In genomic region chr22:50691521-50691920, GRCh38 we compare ENCODE assay signal across 8 cellular contexts. TPM values are rescaled to one million over a fixed set of nuclear protein-coding genes. Genes with fewer than 3 reads are reported as not detected.
DNase-seq lines count a peak whose midpoint lies in the region; TF ChIP-seq lines count a peak whose summit lies in the region.

No MANE protein-coding gene starts in this region.

- H3K4me1 Mint-ChIP-seq in CD8-positive, alpha-beta memory T cell: no peaks in the 10 kb centered on the region
- H3K4me1 Mint-ChIP-seq in H9: peaks cover 2 to 6% of the 10 kb centered on the region in 2 experiments; a peak in 3 of 4 replicates

- no peak overlapping the region for H3K4me3 ChIP-seq in CD8-positive, alpha-beta memory T cell (ENCODE audit: low read length)
- H3K4me3 ChIP-seq in epithelial cell of esophagus (ENCODE audit: low read length): no peak overlapping the region

- no peak overlapping the region for H3K4me3 Mint-ChIP-seq in CD8-positive, alpha-beta memory T cell
- H3K4me3 Mint-ChIP-seq in H9: no peak overlapping the region

- H3K79me1 ChIP-seq in H9 (ENCODE audit: insufficient read depth, low read depth, low read length, poor library complexity, severe bottlenecking): no peaks in the 10 kb centered on the region

- peak; percentile 79 for TF ChIP-seq CTCF in H9 (conservative IDR thresholded peaks at IDR 0.05)
- peak; percentile 67 for TF ChIP-seq CTCF in epithelial cell of esophagus (IDR thresholded peaks at IDR 0.05; ENCODE audit: insufficient read depth, low read depth, low read length, missing control alignments)

- H3K36me3 Mint-ChIP-seq in CD8-positive, alpha-beta memory T cell: peaks cover 0 to 1% (median 0%) of the 10 kb centered on the region in 3 donors
- H3K36me3 Mint-ChIP-seq in H9 (ENCODE audit: insufficient read depth in 1 of 3, low read depth in 3 of 3): peaks cover 2 to 13% (median 8%) of the 10 kb centered on the region in 3 experiments; a peak in 6 of 7 replicates

- POLR2A ChIA-PET in CD8-positive, alpha-beta memory T cell (lab: Charles Lee): no interaction called here

- H4K91ac ChIP-seq in H9 (ENCODE audit: insufficient read length, low read depth, low read length): no peak overlapping the region

- H2BK120ac ChIP-seq in H9 (ENCODE audit: low read depth, low read length, poor library complexity, severe bottlenecking): no peak overlapping the region

- no peak overlapping the region for H2BK20ac ChIP-seq in H9 (ENCODE audit: low read depth, low read length, poor library complexity, severe bottlenecking)

- H3K4ac ChIP-seq in H9 (ENCODE audit: low read depth, low read length): no peak overlapping the region

- H3K9me3 ChIP-seq in CD8-positive, alpha-beta memory T cell (ENCODE audit: low read length): no peaks in the 10 kb centered on the region
- H3K9me3 ChIP-seq in H9 (ENCODE audit: control insufficient read depth, low read depth, low read length): no peaks in the 10 kb centered on the region

- H3K23ac ChIP-seq in H9 (ENCODE audit: insufficient read length, low read depth, low read length): no peak overlapping the region

- H3K27ac ChIP-seq in CD8-positive, alpha-beta memory T cell (ENCODE audit: low read depth, low read length): no peak overlapping the region
- no peak overlapping the region for H3K27ac ChIP-seq in H9 (ENCODE audit: insufficient read length, low read depth, low read length)

- no peak overlapping the region for H3K14ac ChIP-seq in H9 (ENCODE audit: insufficient read depth, low read length)

- H2AFZ ChIP-seq in H9 (ENCODE audit: low read length): no peak overlapping the region

- peaks cover 0 to 5% (median 0%) of the 10 kb centered on the region in 5 donors for H3K9me3 Mint-ChIP-seq in CD8-positive, alpha-beta memory T cell
- peaks cover 0 to 5% of the 10 kb centered on the region in 2 experiments; a peak in 1 of 5 replicates for H3K9me3 Mint-ChIP-seq in H9

- DNase-seq in CD8-positive, alpha-beta memory T cell: peak in 4 of 5 donors; percentile 13 to 50 (median 24)
- DNase-seq in H9 (peak; percentile 9), SK-MEL-5 (ENCODE audit: low read depth, low spot score) (peak; percentile 71), epithelial cell of esophagus (ENCODE audit: low read depth) (peak; percentile 50), NCI-H345 treated with DMSO at 0.1 percent for 48 hours (lab: John Stamatoyannopoulos, UW; ENCODE audit: unreplicated experiment) (no peak), medulla oblongata (ENCODE audit: extremely low spot score) (no peak), C1 segment of cervical spinal cord (lab: John Stamatoyannopoulos, UW) (no peak)
- peak; percentile 34 to 40 for DNase-seq in stimulated activated CD4-positive, alpha-beta T cell treated with anti-CD3 and anti-CD28 coated beads, Interleukin-2, amount 100 ng/mL, for 24 hours

- peaks cover 10 to 17% of the 10 kb centered on the region in 2 donors for H3K27me3 Mint-ChIP-seq in CD8-positive, alpha-beta memory T cell
- H3K27me3 Mint-ChIP-seq in H9 (ENCODE audit: low read depth): peaks cover 33% of the 10 kb centered on the region

- H2BK15ac ChIP-seq in H9 (ENCODE audit: low read depth, low read length): no peak overlapping the region

- no peak overlapping the region for H3K18ac ChIP-seq in H9 (ENCODE audit: insufficient read length, low read depth, low read length)

- no peaks in the 10 kb centered on the region for H4K20me1 ChIP-seq in H9 (ENCODE audit: control insufficient read depth, insufficient read depth, insufficient read length)

- no peak overlapping the region for H4K8ac ChIP-seq in H9 (replicated peaks; ENCODE audit: insufficient read length, low read depth, low read length)

- H3K56ac ChIP-seq in H9 (ENCODE audit: insufficient read length, low read depth, low read length): no peak overlapping the region

- no peak overlapping the region for H3T11ph ChIP-seq in H9 (ENCODE audit: low read length)

- H3K36me3 ChIP-seq in CD8-positive, alpha-beta memory T cell (ENCODE audit: insufficient read depth, low read length): no peaks in the 10 kb centered on the region

- peak overlapping the region in 1 of 8 donors; percentile 8 for H3K27ac Mint-ChIP-seq in CD8-positive, alpha-beta memory T cell
- no peak overlapping the region for H3K27ac Mint-ChIP-seq in H9

- H3K4me2 ChIP-seq in H9 (ENCODE audit: insufficient read depth, insufficient read length, low read length): no peak overlapping the region

- no peak overlapping the region for H2AK5ac ChIP-seq in H9 (ENCODE audit: insufficient read length, low read length)

- no peak overlapping the region for H3K9ac ChIP-seq in H9 (ENCODE audit: extremely low read depth, insufficient read length, low read length)

- H2BK5ac ChIP-seq in H9 (ENCODE audit: insufficient read length, low read length): no peak overlapping the region

- in situ Hi-C loops in SK-MEL-5 (cut with HindIII; ENCODE audit: low pct_unique_long_range_greater_than_20kb, low sequenced_read_pairs): no loop called here

- H3K27me3 ChIP-seq in CD8-positive, alpha-beta memory T cell (ENCODE audit: insufficient read depth, low read length, poor library complexity, severe bottlenecking): no peaks in the 10 kb centered on the region
- H3K27me3 ChIP-seq in H9 (ENCODE audit: insufficient read depth, low read length): no peaks in the 10 kb centered on the region

- H3K79me2 ChIP-seq in H9 (ENCODE audit: insufficient read depth, low read length): no peaks in the 10 kb centered on the region

- no peak overlapping the region for H2BK12ac ChIP-seq in H9 (ENCODE audit: insufficient read length, low read depth, low read length)

- no CpG with 5 or more reads among the region's 2 CpGs for WGBS in H9 (ENCODE audit: extremely low coverage, insufficient read length, low lambda C conversion rate)

- H3K23me2 ChIP-seq in H9 (ENCODE audit: insufficient read length, low read depth, low read length, poor library complexity, severe bottlenecking): peaks cover 2% of the 10 kb centered on the region

- no peak overlapping the region for H4K5ac ChIP-seq in H9 (ENCODE audit: insufficient read length, low read depth, low read length)

- H3K4me1 ChIP-seq in CD8-positive, alpha-beta memory T cell (ENCODE audit: insufficient read depth, low read length): no peaks in the 10 kb centered on the region
- no peaks in the 10 kb centered on the region for H3K4me1 ChIP-seq in H9 (ENCODE audit: insufficient read depth, low read length)

- CTCF ChIA-PET in CD8-positive, alpha-beta memory T cell (lab: Charles Lee): interaction anchor here (1.0 kb wide), 1 partner anchor 71 kb away, joined by 3 read pairs; no protein-coding TSS in a partner anchor

RNA-seq across cellular contexts. Expression of gene SHANK3, which starts 18.9 kb away (rescaled TPM):
- total RNA-seq in CD8-positive, alpha-beta memory T cell: under 1 TPM; 0.07 TPM
- not detected for polyA plus RNA-seq in CD8-positive, alpha-beta memory T cell
- 8.4 and 8.7 TPM in 2 replicates for total RNA-seq in H9 (2021)
- 2.1 and 2.6 TPM in 2 replicates for total RNA-seq in SK-MEL-5 (2014; rRNA removed; shearing (Covaris generic))
- polyA plus RNA-seq in SK-MEL-5 (2015; cell fraction: cytosol; rRNA removed): 9.2 and 12.1 TPM in 2 replicates
- 15.2 and 16.8 TPM in 2 replicates for polyA plus RNA-seq in SK-MEL-5 (2015; cell fraction: nucleus; rRNA removed)

RNA-seq across cellular contexts. Expression of gene ACR, which starts 46.5 kb away (rescaled TPM):
- total RNA-seq in CD8-positive, alpha-beta memory T cell: not detected
- polyA plus RNA-seq in CD8-positive, alpha-beta memory T cell: not detected
- 0.35 TPM in 1 of 2 replicates, not detected in the other for total RNA-seq in H9 (2021)
- not detected in 2 replicates for total RNA-seq in SK-MEL-5 (2014; rRNA removed; shearing (Covaris generic))
- not detected in 2 replicates for polyA plus RNA-seq in SK-MEL-5 (2015; cell fraction: cytosol; rRNA removed)
- polyA plus RNA-seq in SK-MEL-5 (2015; cell fraction: nucleus; rRNA removed): not detected in 2 replicates

Comparison
In these comparisons a context has a peak if more than half of its experiments do, and no peak if none do; other contexts are left out.
1. DNase-seq: peak in CD8-positive, alpha-beta memory T cell (4 of 5), H9 (single experiment), SK-MEL-5 (single experiment), epithelial cell of esophagus (single experiment) and stimulated activated CD4-positive, alpha-beta T cell treated with anti-CD3 and anti-CD28 coated beads, Interleukin-2, amount 100 ng/mL, for 24 hours (2 of 2); none in NCI-H345 treated with DMSO at 0.1 percent for 48 hours (single experiment), medulla oblongata (single experiment) and C1 segment of cervical spinal cord (0 of 14).